ENCODE assay signal across 1 cellular context in genomic region chr1:43548285-43549271, GRCh38.
A peak's percentile ranks its signal among the peaks of the same experiment; 100 is the strongest.
TF ChIP-seq lines count a peak whose summit lies in the region.

No MANE protein-coding gene starts in this region.

TF ChIP-seq in HepG2, 621 proteins besides CTCF, POLR2A, EP300 and RAD21 (continued from another document and continues in another):
- TF ChIP-seq PRDM15 (CRISPR knock-in tag; IDR thresholded peaks at IDR 0.05) (no peak), ZNF256 (CRISPR knock-in tag; conservative IDR thresholded peaks at IDR 0.05) (0 out of 2 replicates have a peak, but pooled peaks have one; percentile 13), PITX1 (CRISPR knock-in tag; IDR thresholded peaks at IDR 0.05) (peak; percentile 98), MTF2 (CRISPR knock-in tag; IDR thresholded peaks at IDR 0.05; ENCODE audit: borderline replicate concordance) (no peak), NR1H2 (CRISPR knock-in tag; IDR thresholded peaks at IDR 0.05; ENCODE audit: borderline replicate concordance, low read depth) (peak; percentile 99), ZNF781 (CRISPR knock-in tag; IDR thresholded peaks at IDR 0.05; ENCODE audit: borderline replicate concordance, not compliant biosample characterization) (peak; percentile 75), CENPT (CRISPR knock-in tag; IDR thresholded peaks at IDR 0.05; ENCODE audit: low read depth) (no peak), ZBTB40 (IDR thresholded peaks at IDR 0.05) (no peak), ZBTB40 (CRISPR knock-in tag; IDR thresholded peaks at IDR 0.05) (peak; percentile 83), ZFP90 (CRISPR knock-in tag; IDR thresholded peaks at IDR 0.05; ENCODE audit: borderline replicate concordance) (peak; percentile 60; the same call in 1 of the 2 replicates), PATZ1 (CRISPR knock-in tag; IDR thresholded peaks at IDR 0.05) (peak; percentile 96), ZNF367 (CRISPR knock-in tag; IDR thresholded peaks at IDR 0.05; ENCODE audit: borderline replicate concordance) (no peak), SSRP1 (CRISPR knock-in tag; IDR thresholded peaks at IDR 0.05) (no peak), NAIF1 (CRISPR knock-in tag; IDR thresholded peaks at IDR 0.05; ENCODE audit: borderline replicate concordance) (peak; percentile 63; the same call in 1 of the 2 replicates), ZSCAN22 (CRISPR knock-in tag; IDR thresholded peaks at IDR 0.05) (peak; percentile 69; the same call in 1 of the 2 replicates), ZNF549 (CRISPR knock-in tag; IDR thresholded peaks at IDR 0.05) (no peak), ARID5B (CRISPR knock-in tag; IDR thresholded peaks at IDR 0.05) (peak; percentile 95), SP4 (CRISPR knock-in tag; IDR thresholded peaks at IDR 0.05) (peak; percentile 73), ZNF205 (CRISPR knock-in tag; IDR thresholded peaks at IDR 0.05) (peak; percentile 78), ELF1 (CRISPR knock-in tag; IDR thresholded peaks at IDR 0.05) (peak; percentile 55; the same call in 1 of the 2 replicates), ZNF788 (CRISPR knock-in tag; IDR thresholded peaks at IDR 0.05; ENCODE audit: borderline replicate concordance) (peak; percentile 97; the same call in 1 of the 2 replicates), PLRG1 (conservative IDR thresholded peaks at IDR 0.05) (no peak), ELF3 (CRISPR knock-in tag; IDR thresholded peaks at IDR 0.05) (peak; percentile 92), FOSL1 (CRISPR knock-in tag; IDR thresholded peaks at IDR 0.05; ENCODE audit: borderline replicate concordance) (no peak), MAFK (conservative IDR thresholded peaks at IDR 0.05 in 1 of 2, IDR thresholded peaks at IDR 0.05 in 1 of 2; ENCODE audit: low read length in 2 of 2) (no peak), HOXA3 (CRISPR knock-in tag; IDR thresholded peaks at IDR 0.05) (peak; percentile 96), ZFP91 (CRISPR knock-in tag; IDR thresholded peaks at IDR 0.05; ENCODE audit: borderline replicate concordance) (peak; percentile 68; the same call in 1 of the 2 replicates), TRIM24 (CRISPR knock-in tag; IDR thresholded peaks at IDR 0.05) (peak; percentile 81), GMEB2 (CRISPR knock-in tag; IDR thresholded peaks at IDR 0.05; ENCODE audit: low read depth) (0 out of 2 replicates have a peak, but pooled peaks have one; percentile 37), MXD4 (CRISPR knock-in tag; IDR thresholded peaks at IDR 0.05) (peak; percentile 81; the same call in 1 of the 2 replicates), ZNF710 (CRISPR knock-in tag; IDR thresholded peaks at IDR 0.05; ENCODE audit: borderline replicate concordance) (peak; percentile 89; the same call in 1 of the 2 replicates), ZNF605 (CRISPR knock-in tag; IDR thresholded peaks at IDR 0.05) (peak; percentile 80), BRD4 (CRISPR knock-in tag; IDR thresholded peaks at IDR 0.05) (peak; percentile 65; the same call in 1 of the 2 replicates)
